Comparison of ENCODE assay signal across 7 cellular contexts in the genomic region with DNA sequence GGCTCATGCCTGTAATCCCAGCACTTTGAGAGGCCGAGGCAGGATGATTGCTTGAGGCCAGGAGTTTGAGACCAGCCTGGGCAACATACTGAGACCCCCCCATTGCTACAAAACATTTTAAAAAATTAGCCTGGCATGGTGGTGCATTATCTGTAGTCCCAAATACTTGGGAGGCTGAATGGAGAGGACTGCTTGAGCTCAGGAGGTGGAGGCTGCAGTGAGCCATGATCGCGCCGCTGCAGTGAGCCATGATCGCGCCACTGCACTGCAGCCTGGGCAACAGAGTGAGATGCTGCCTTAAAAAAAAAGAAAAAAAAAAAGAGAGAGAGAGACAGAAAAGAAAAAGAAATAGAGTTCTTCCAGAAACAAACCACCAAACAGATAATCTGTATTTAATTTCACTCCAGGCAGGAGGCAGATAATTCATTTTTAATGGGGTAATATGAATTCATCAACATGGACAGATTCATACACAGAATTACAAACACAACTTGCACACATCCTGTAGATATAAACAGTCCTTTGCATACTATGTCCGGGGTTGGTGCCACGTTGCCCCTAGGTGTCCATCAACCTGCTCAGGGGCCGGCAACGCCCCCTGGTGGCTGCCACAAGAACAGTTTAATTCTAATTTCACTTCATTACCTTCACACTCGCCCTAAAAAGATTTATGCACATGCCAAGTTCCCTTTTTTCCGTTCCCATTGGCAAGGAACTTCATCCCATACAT. TPM values are rescaled to one million over a fixed set of nuclear protein-coding genes. Genes with fewer than 3 reads are reported as not detected.
DNase-seq lines count a peak whose midpoint lies in the region; ATAC-seq and TF ChIP-seq lines count a peak whose summit lies in the region.

No MANE protein-coding gene starts in this region.

- CTCF ChIA-PET in OCI-LY7 (lab: Charles Lee; ENCODE audit: unreplicated experiment): no interaction called here

- H3K9ac ChIP-seq in parathyroid adenoma: no peak overlapping the region

- H3K4me1 ChIP-seq in OCI-LY7 (ENCODE audit: insufficient read depth, low read length, poor library complexity, severe bottlenecking) (no peaks in the 10 kb centered on the region), parathyroid adenoma (no peaks in the 10 kb centered on the region)

- H3K27me3 Mint-ChIP-seq in activated T-cell treated with anti-CD3 and anti-CD28 coated beads, Interleukin-2, amount 50 U/mL, for 72 hours (ENCODE audit: low read depth): no peaks in the 10 kb centered on the region

- no peaks in the 10 kb centered on the region for H3K79me2 ChIP-seq in OCI-LY7 (ENCODE audit: insufficient read depth, low read depth, low read length)
- peaks cover 3% of the 10 kb centered on the region for H3K79me2 ChIP-seq in parathyroid adenoma

- no peaks in the 10 kb centered on the region for H3K36me3 Mint-ChIP-seq in activated T-cell treated with anti-CD3 and anti-CD28 coated beads, Interleukin-2, amount 50 U/mL, for 72 hours (ENCODE audit: insufficient read depth in 2 of 2)

- H3K27me3 ChIP-seq in parathyroid adenoma (ENCODE audit: control insufficient read depth, insufficient read depth, low read length): no peaks in the 10 kb centered on the region

- peak; percentile 63 for ATAC-seq in HG03442 (IDR thresholded peaks at IDR 0.05; ENCODE audit: unreplicated experiment)
- peak; percentile 74 to 81 for ATAC-seq in activated T-cell treated with anti-CD3 and anti-CD28 coated beads, Interleukin-2, amount 50 U/mL, for 72 hours (replicated peaks in 1 of 2)
- ATAC-seq in GM21619 (IDR thresholded peaks at IDR 0.05; ENCODE audit: unreplicated experiment): no peak

- H3K9me2 ChIP-seq in OCI-LY7 (ENCODE audit: insufficient read depth, low read length): no peaks in the 10 kb centered on the region

- H2AFZ ChIP-seq in OCI-LY7 (ENCODE audit: low read length): peak overlapping the region; percentile 54; the same call in 1 of the 2 replicates
- H2AFZ ChIP-seq in parathyroid adenoma: no peak overlapping the region

- intact Hi-C loops in OCI-LY7 (cut with micrococcal nuclease; ENCODE audit: unreplicated experiment): loop anchor here (2.0 to 10.0 kb wide), 3 partner anchors 251 to 759 kb away; no protein-coding TSS in a partner anchor

- peaks cover 54% of the 10 kb centered on the region for H3K4me1 Mint-ChIP-seq in activated T-cell treated with anti-CD3 and anti-CD28 coated beads, Interleukin-2, amount 50 U/mL, for 72 hours (ENCODE audit: low read depth)

- TF ChIP-seq CTCF in GM12865 (IDR thresholded peaks at IDR 0.05; ENCODE audit: insufficient read depth, low read depth, low read length, missing control alignments) (peak; percentile 79), OCI-LY7 (conservative IDR thresholded peaks at IDR 0.05; ENCODE audit: low read length) (peak; percentile 96), parathyroid adenoma (IDR thresholded peaks at IDR 0.05) (peak; percentile 84)

- H3K4me2 ChIP-seq in OCI-LY7 (ENCODE audit: low read length) (no peak overlapping the region), parathyroid adenoma (ENCODE audit: low read length) (no peak overlapping the region)

- no peak overlapping the region for H3K27ac Mint-ChIP-seq in activated T-cell treated with anti-CD3 and anti-CD28 coated beads, Interleukin-2, amount 50 U/mL, for 72 hours

- POLR2A ChIA-PET in OCI-LY7 (lab: Charles Lee): interaction anchor here (0.7 to 1.7 kb wide), 2 partner anchors 23 to 180 kb away, joined by 3 to 8 read pairs; a partner anchor contains a TSS

- peak; percentile 86 for DNase-seq in GM12865 (ENCODE audit: low read depth)
- peak; percentile 76 for DNase-seq in OCI-LY7 (ENCODE audit: low spot score)
- peak; percentile 66 to 77 for DNase-seq in activated T-cell treated with anti-CD3 and anti-CD28 coated beads, Interleukin-2, amount 50 U/mL, for 72 hours
- peak; percentile 33 for DNase-seq in fibroblast of peridontal ligament (ENCODE audit: extremely low read depth)

- no peaks in the 10 kb centered on the region for H4K20me1 ChIP-seq in OCI-LY7 (ENCODE audit: insufficient read depth, low read length)

- H3K9me3 Mint-ChIP-seq in activated T-cell treated with anti-CD3 and anti-CD28 coated beads, Interleukin-2, amount 50 U/mL, for 72 hours: no peaks in the 10 kb centered on the region

- H3K4me3 ChIP-seq in GM12865 (ENCODE audit: low read depth, low read length): no peak overlapping the region
- no peak overlapping the region for H3K4me3 ChIP-seq in OCI-LY7 (ENCODE audit: low read depth, low read length, poor library complexity, severe bottlenecking)
- no peak overlapping the region for H3K4me3 ChIP-seq in parathyroid adenoma (ENCODE audit: low read depth, low read length)

- H3K36me3 ChIP-seq in OCI-LY7 (ENCODE audit: insufficient read depth, low read length): no peaks in the 10 kb centered on the region
- no peaks in the 10 kb centered on the region for H3K36me3 ChIP-seq in parathyroid adenoma (ENCODE audit: control insufficient read depth, insufficient read depth, low read length)

- H3K9me3 ChIP-seq in OCI-LY7 (ENCODE audit: low read length): no peaks in the 10 kb centered on the region
- no peaks in the 10 kb centered on the region for H3K9me3 ChIP-seq in parathyroid adenoma (ENCODE audit: control insufficient read depth, low read length)

- H3K27ac ChIP-seq in OCI-LY7 (ENCODE audit: low read depth, low read length, poor library complexity, severe bottlenecking): no peak overlapping the region
- H3K27ac ChIP-seq in parathyroid adenoma: no peak overlapping the region

- no TSS peak for BruUV-seq in OCI-LY7 (replicated peaks; lab: Mats Ljungman, UMichigan)

- no peak overlapping the region for H3K4me3 Mint-ChIP-seq in activated T-cell treated with anti-CD3 and anti-CD28 coated beads, Interleukin-2, amount 50 U/mL, for 72 hours

RNA-seq across cellular contexts. Expression of a gene that starts 15.9 kb away (rescaled TPM):
- not detected in 2 replicates for total RNA-seq in OCI-LY7 (2014; rRNA removed; shearing (Covaris generic))
- 0.17 TPM in 1 of 2 replicates, not detected in the other for total RNA-seq in OCI-LY7 (2022)
- total RNA-seq in activated T-cell treated with anti-CD3 and anti-CD28 coated beads, Interleukin-2, amount 50 U/mL, for 72 hours: 1 to 10 TPM in 1 of 2 donors, under 1 TPM in 1; 0.65 to 1.5 TPM

RNA-seq across cellular contexts. Expression of a gene that starts 22.7 kb away (rescaled TPM):
- 9.6 and 10.4 TPM in 2 replicates for total RNA-seq in OCI-LY7 (2014; rRNA removed; shearing (Covaris generic))
- 22.9 and 25.3 TPM in 2 replicates for total RNA-seq in OCI-LY7 (2022)
- 10 to 100 TPM; 37.7 to 44.9 TPM for total RNA-seq in activated T-cell treated with anti-CD3 and anti-CD28 coated beads, Interleukin-2, amount 50 U/mL, for 72 hours

Comparison
In these comparisons a context has a peak if more than half of its experiments do, and no peak if none do; other contexts are left out.
1. DNase-seq: peak in every context shown above with its lines; median percentile 86 in GM12865; 76 in OCI-LY7; 72 in activated T-cell treated with anti-CD3 and anti-CD28 coated beads, Interleukin-2, amount 50 U/mL, for 72 hours; 33 in fibroblast of peridontal ligament.